8 cellular contexts compared by ENCODE assay signal in genomic region chr12:118135788-118136558, GRCh38. TPM values are rescaled to one million over a fixed set of nuclear protein-coding genes. Genes with fewer than 3 reads are reported as not detected.
DNase-seq lines count a peak whose midpoint lies in the region; ATAC-seq and TF ChIP-seq lines count a peak whose summit lies in the region.

TSS of gene PEBP1 (plus strand) at chr12:118136124. CDS start at chr12:118136210, 86 bp downstream.

- DNase-seq in NCI-H774 (lab: John Stamatoyannopoulos, UW): peak; percentile 89
- peak; percentile 96 for DNase-seq in activated CD4-positive, alpha-beta T cell treated with anti-CD3 and anti-CD28 coated beads, Interleukin-2, amount 50 U/mL, for 48 hours
- DNase-seq in dermis blood vessel endothelial cell: peak; percentile 95
- DNase-seq in stimulated activated CD4-positive, alpha-beta T cell treated with anti-CD3 and anti-CD28 coated beads, Interleukin-4, amount 100 ng/mL, for 1 hour: peak; percentile 95

- peaks cover 3 to 49% (median 33%) of the 10 kb centered on the region in 4 donors for H3K4me1 ChIP-seq in liver (ENCODE audit: control insufficient read depth in 4 of 4, insufficient read depth in 4 of 4, low read length in 3 of 4)

- no peaks in the 10 kb centered on the region for H3K9me3 ChIP-seq in liver (ENCODE audit: control insufficient read depth in 4 of 4, low read length in 3 of 4)

- no peak for TF ChIP-seq CTCF in C4-2B (conservative IDR thresholded peaks at IDR 0.05)
- TF ChIP-seq CTCF in liver (IDR thresholded peaks at IDR 0.05; ENCODE audit: low read depth, low read length, missing input control): no peak

- peak within 1 kb of the TSS; percentile 73 to 96 (median 81) for H3K4me3 ChIP-seq in liver (ENCODE audit: low read depth in 1 of 3, low read length in 3 of 3)

- peak; percentile 98 for ATAC-seq in GM19328 (IDR thresholded peaks at IDR 0.05; ENCODE audit: unreplicated experiment)
- ATAC-seq in HG03469 (IDR thresholded peaks at IDR 0.05; ENCODE audit: unreplicated experiment): peak; percentile 87

- WGBS in liver: under 1% methylated on average over 70 of the region's 70 CpGs

- H3K9ac ChIP-seq in liver (ENCODE audit: low read depth in 1 of 2, low read length in 2 of 2): peak within 1 kb of the TSS; percentile 87 to 95

- H3K27me3 ChIP-seq in liver (ENCODE audit: control insufficient read depth in 4 of 4, insufficient read depth in 4 of 4, low read length in 3 of 4): no peaks in the 10 kb centered on the region

- H3K27ac ChIP-seq in C4-2B (peak within 1 kb of the TSS; percentile 99), liver (ENCODE audit: low read depth in 1 of 2, low read length in 2 of 2) (peak within 1 kb of the TSS; percentile 90 to 96)

- peak in 1 of 2 donors; percentile 14 for TF ChIP-seq RAD21 in liver (IDR thresholded peaks at IDR 0.05)

- peaks cover 1 to 17% (median 13%) of the 10 kb centered on the region in 4 donors for H3K36me3 ChIP-seq in liver (ENCODE audit: control insufficient read depth in 4 of 4, insufficient read depth in 3 of 4, low read depth in 1 of 4, low read length in 3 of 4)

TF ChIP-seq in liver, 16 proteins besides CTCF, POLR2A, EP300 and RAD21:
- TF ChIP-seq YY1 (IDR thresholded peaks at IDR 0.05) (peak; percentile 76), SP1 (IDR thresholded peaks at IDR 0.05) (peak; percentile 77), REST (IDR thresholded peaks at IDR 0.05) (peak; percentile 68), FOXA2 (IDR thresholded peaks at IDR 0.05) (no peak), HNF4A (conservative IDR thresholded peaks at IDR 0.05) (peak; percentile 39 to 40), TAF1 (conservative IDR thresholded peaks at IDR 0.05) (peak; percentile 82)

RNA-seq across cellular contexts. Expression of gene PEBP1, which starts in this region (rescaled TPM):
- total RNA-seq in dermis blood vessel endothelial cell (164 and 193 TPM in 2 replicates), liver (100 to 1,000 TPM; 478 to 546 TPM)
- polyA plus RNA-seq in liver: 1,000 to 10,000 TPM in 1 of 2 donors, 100 to 1,000 TPM in 1; 724 to 1,937 TPM

Comparison
In these comparisons a context has a peak if more than half of its experiments do, and no peak if none do; other contexts are left out.
1. Peak in every context shown above with its lines: DNase-seq, ATAC-seq, H3K4me3 ChIP-seq and H3K27ac ChIP-seq.